Comparison of ENCODE assay signal across 8 cellular contexts in the genomic region with DNA sequence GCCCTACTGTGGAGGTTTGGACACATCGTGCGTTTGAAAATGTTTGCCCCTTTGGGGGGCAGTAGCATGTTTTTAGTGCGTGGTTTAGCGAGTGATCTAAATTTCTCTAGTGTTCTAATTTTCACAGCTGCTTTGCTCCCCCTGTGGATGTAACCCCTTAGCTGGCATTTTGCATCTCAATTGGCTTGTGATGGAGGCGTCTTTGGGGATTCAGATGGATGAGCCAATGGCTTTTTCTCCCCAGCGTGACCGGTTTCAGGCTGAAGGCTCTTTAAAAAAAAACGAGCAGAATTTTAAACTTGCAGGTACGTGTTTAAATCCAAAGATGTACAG. TPM values are rescaled to one million over a fixed set of nuclear protein-coding genes. Genes with fewer than 3 reads are reported as not detected.
A peak's percentile ranks its signal among the peaks of the same experiment; 100 is the strongest.
DNase-seq lines count a peak whose midpoint lies in the region; ATAC-seq and TF ChIP-seq lines count a peak whose summit lies in the region.

No MANE protein-coding gene starts in this region.

- H3K4me1 ChIP-seq in ACC112 (ENCODE audit: control insufficient read depth, insufficient read depth, low read length, unreplicated experiment): peaks cover 24% of the 10 kb centered on the region
- H3K4me1 ChIP-seq in left lung: peaks cover 0 to 37% of the 10 kb centered on the region in 2 donors
- peaks cover 7 to 21% (median 14%) of the 10 kb centered on the region in 4 donors for H3K4me1 ChIP-seq in upper lobe of left lung

- DNase-seq in NCI-H2029 treated with DMSO at 0.1 percent for 48 hours (lab: John Stamatoyannopoulos, UW) (peak; percentile 91), astrocyte of the cerebellum (ENCODE audit: low read depth) (peak; percentile 3), left lung (no peak), upper lobe of left lung (no peak), mucosa of gallbladder (ENCODE audit: low spot score) (no peak)

- H3K79me2 ChIP-seq in ACC112 (ENCODE audit: control insufficient read depth, insufficient read depth, low read length, unreplicated experiment): peaks cover 51% of the 10 kb centered on the region

- in situ Hi-C loops in astrocyte of the cerebellum (cut with HindIII; ENCODE audit: low sequenced_read_pairs): loop anchor here (25.0 kb wide), 1 partner anchor 786 kb away; the partner anchor contains the start of genes GLMN and RPAP2

- TF ChIP-seq POLR2A in upper lobe of left lung (IDR thresholded peaks at IDR 0.05): no peak

- H3K27me3 ChIP-seq in ACC112 (ENCODE audit: insufficient read depth, low read length): no peaks in the 10 kb centered on the region
- H3K27me3 ChIP-seq in left lung: no peaks in the 10 kb centered on the region
- H3K27me3 ChIP-seq in upper lobe of left lung: no peaks in the 10 kb centered on the region

- 0% methylated on average over 9 of the region's 9 CpGs for WGBS in upper lobe of left lung, 2 donors

- H3K27ac ChIP-seq in ACC112 (ENCODE audit: low read depth, low read length) (peak overlapping the region; percentile 87), left lung (peak overlapping the region; percentile 84 to 89), upper lobe of left lung (peak overlapping the region; percentile 79 to 93 (median 84))

- no peak for TF ChIP-seq EP300 in upper lobe of left lung (IDR thresholded peaks at IDR 0.05)

- TF ChIP-seq CTCF in GM12872 (IDR thresholded peaks at IDR 0.05; ENCODE audit: insufficient read depth, low read depth, low read length) (0 out of 3 replicates have a peak, but pooled peaks have one; percentile 1), astrocyte of the cerebellum (IDR thresholded peaks at IDR 0.05; ENCODE audit: low read depth, low read length, missing control alignments) (no peak), left lung (IDR thresholded peaks at IDR 0.05) (no peak), upper lobe of left lung (IDR thresholded peaks at IDR 0.05) (peak in 1 of 6 experiments; percentile 3)

- peak overlapping the region; percentile 64 for H2AFZ ChIP-seq in ACC112 (ENCODE audit: low read length, unreplicated experiment)

- H3K4me3 ChIP-seq in ACC112 (ENCODE audit: low read depth, low read length): peak overlapping the region; percentile 84
- H3K4me3 ChIP-seq in astrocyte of the cerebellum (ENCODE audit: low read depth, low read length): peak overlapping the region; percentile 75
- H3K4me3 ChIP-seq in left lung: peak overlapping the region; percentile 68 to 72
- H3K4me3 ChIP-seq in upper lobe of left lung: peak overlapping the region; percentile 40 to 78 (median 70)

- intact Hi-C loops in left lung (cut with DNase I): no loop called here

- H3K9me3 ChIP-seq in left lung: no peaks in the 10 kb centered on the region
- H3K9me3 ChIP-seq in upper lobe of left lung: no peaks in the 10 kb centered on the region

- ATAC-seq in HG02870 (IDR thresholded peaks at IDR 0.05; ENCODE audit: unreplicated experiment) (peak; percentile 11), left lung (peak; percentile 8), upper lobe of left lung (ENCODE audit: low FRiP score in 2 of 2) (no peak)

- H3K36me3 ChIP-seq in ACC112 (ENCODE audit: insufficient read depth, low read length) (no peaks in the 10 kb centered on the region), left lung (no peaks in the 10 kb centered on the region), upper lobe of left lung (no peaks in the 10 kb centered on the region)

RNA-seq across cellular contexts. Expression of gene CDC7, which starts 0.8 kb away (rescaled TPM):
- total RNA-seq in left lung (10 to 100 TPM in 1 of 2 donors, 1 to 10 TPM in 1; 6.3 to 10.4 TPM), upper lobe of left lung (1 to 10 TPM; 1.6 to 6.2 (median 2.6) TPM), mucosa of gallbladder (1.6 TPM)

Comparison
In these comparisons a context has a peak if more than half of its experiments do, and no peak if none do; other contexts are left out.
1. ATAC-seq: peak in HG02870 (single experiment) and left lung (single experiment); none in upper lobe of left lung (0 of 2).
2. DNase-seq: peak in NCI-H2029 treated with DMSO at 0.1 percent for 48 hours (single experiment) and astrocyte of the cerebellum (single experiment); none in left lung (0 of 2), upper lobe of left lung (0 of 2) and mucosa of gallbladder (single experiment).
3. Peak in every context shown above with its lines, with median percentiles within 50 percentile points of each other: H3K27ac ChIP-seq and H3K4me3 ChIP-seq.